Comparison of ENCODE assay signal across 8 cellular contexts in the genomic region with DNA sequence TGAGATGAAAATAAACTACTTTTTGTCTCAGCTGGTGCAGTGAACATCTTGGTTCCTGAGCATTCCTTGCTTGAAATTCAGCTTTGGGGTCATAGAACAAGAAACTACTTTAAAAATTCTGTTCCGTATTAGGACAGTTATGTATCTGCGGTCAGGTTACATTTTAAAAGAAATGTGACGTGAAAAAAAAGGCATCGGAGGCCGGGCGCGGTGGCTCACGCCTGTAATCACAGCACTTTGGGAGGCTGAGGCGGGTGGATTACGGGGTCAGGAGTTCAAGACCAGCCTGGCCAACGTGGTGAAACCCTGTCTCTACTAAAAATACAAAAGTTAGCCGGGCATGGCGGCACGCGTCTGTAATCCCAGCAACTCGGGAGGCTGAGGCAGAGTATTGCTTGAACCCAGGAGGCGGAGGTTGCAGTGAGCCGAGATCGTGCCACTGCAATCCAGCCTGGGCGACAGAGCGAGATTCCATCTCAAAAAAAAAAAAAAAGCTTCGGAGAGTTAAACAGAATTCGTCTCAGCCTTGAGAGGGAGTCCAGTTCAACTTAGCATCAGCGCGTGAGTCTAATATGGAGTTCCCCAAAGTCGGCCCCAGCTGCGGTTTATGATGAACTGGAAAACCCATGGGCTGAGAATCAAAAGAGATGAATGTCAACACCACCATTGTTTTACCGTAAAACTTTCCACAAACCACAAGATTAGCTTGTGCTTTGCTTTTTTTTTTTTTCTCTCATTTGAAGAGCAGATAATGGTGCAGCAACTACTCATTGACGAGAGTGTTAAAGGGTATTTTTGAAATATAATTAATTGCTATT. TPM values are rescaled to one million over a fixed set of nuclear protein-coding genes. Genes with fewer than 3 reads are reported as not detected.
A peak's percentile ranks its signal among the peaks of the same experiment; 100 is the strongest.
DNase-seq lines count a peak whose midpoint lies in the region; ATAC-seq and TF ChIP-seq lines count a peak whose summit lies in the region.

No MANE protein-coding gene starts in this region.

- H3K9me3 Mint-ChIP-seq in IgD-negative memory B cell (peaks cover 0 to 3% (median 0%) of the 10 kb centered on the region in 3 donors), memory B cell (no peaks in the 10 kb centered on the region)

- H3K4me3 Mint-ChIP-seq in IgD-negative memory B cell (peak overlapping the region; percentile 87 to 95 (median 92)), memory B cell (peak overlapping the region; percentile 94)

- DNase-seq in activated T-cell treated with anti-CD3 and anti-CD28 coated beads, Interleukin-2, amount 50 U/mL, for 48 hours: peak; percentile 53 to 57
- DNase-seq in memory B cell (ENCODE audit: low spot score in 2 of 2) (no peak), SK-N-DZ (ENCODE audit: low spot score) (no peak), SHP77 (lab: John Stamatoyannopoulos, UW) (no peak), cerebellar cortex (ENCODE audit: low spot score) (no peak)

- ATAC-seq in memory B cell (ENCODE audit: low read depth) (no peak), HG03439 (IDR thresholded peaks at IDR 0.05; ENCODE audit: unreplicated experiment) (no peak)

- H3K27ac Mint-ChIP-seq in IgD-negative memory B cell (peak overlapping the region; percentile 65 to 94 (median 72)), memory B cell (peak overlapping the region; percentile 86)

- peak; percentile 68 for TF ChIP-seq CTCF in 22Rv1 (IDR thresholded peaks at IDR 0.05)

- H3K4me1 Mint-ChIP-seq in IgD-negative memory B cell (peaks cover 13 to 26% (median 25%) of the 10 kb centered on the region in 3 donors), memory B cell (peaks cover 14% of the 10 kb centered on the region)

- peak overlapping the region; percentile 68 for H3K27ac ChIP-seq in 22Rv1

- H3K36me3 Mint-ChIP-seq in IgD-negative memory B cell: no peaks in the 10 kb centered on the region
- H3K36me3 Mint-ChIP-seq in memory B cell: no peaks in the 10 kb centered on the region

- H3K27me3 Mint-ChIP-seq in IgD-negative memory B cell (peaks cover 3% of the 10 kb centered on the region), memory B cell (no peaks in the 10 kb centered on the region)

RNA-seq across cellular contexts. Expression of gene SLC2A13, which starts 2.1 kb away (rescaled TPM):
- polyA plus RNA-seq in IgD-negative memory B cell: 0.99 TPM
- 6.2 and 8.6 TPM in 2 replicates for polyA plus RNA-seq in SK-N-DZ (2014; cell fraction: cytosol; rRNA removed)
- polyA plus RNA-seq in SK-N-DZ (2014; cell fraction: nucleus; rRNA removed): 8.0 and 8.3 TPM in 2 replicates

Comparison
In these comparisons a context has a peak if more than half of its experiments do, and no peak if none do; other contexts are left out.
1. DNase-seq: peak in activated T-cell treated with anti-CD3 and anti-CD28 coated beads, Interleukin-2, amount 50 U/mL, for 48 hours (2 of 2); none in memory B cell (0 of 2), SK-N-DZ (single experiment), SHP77 (0 of 2) and cerebellar cortex (single experiment).